ENCODE assay signal across 11 cellular contexts in the genomic region with DNA sequence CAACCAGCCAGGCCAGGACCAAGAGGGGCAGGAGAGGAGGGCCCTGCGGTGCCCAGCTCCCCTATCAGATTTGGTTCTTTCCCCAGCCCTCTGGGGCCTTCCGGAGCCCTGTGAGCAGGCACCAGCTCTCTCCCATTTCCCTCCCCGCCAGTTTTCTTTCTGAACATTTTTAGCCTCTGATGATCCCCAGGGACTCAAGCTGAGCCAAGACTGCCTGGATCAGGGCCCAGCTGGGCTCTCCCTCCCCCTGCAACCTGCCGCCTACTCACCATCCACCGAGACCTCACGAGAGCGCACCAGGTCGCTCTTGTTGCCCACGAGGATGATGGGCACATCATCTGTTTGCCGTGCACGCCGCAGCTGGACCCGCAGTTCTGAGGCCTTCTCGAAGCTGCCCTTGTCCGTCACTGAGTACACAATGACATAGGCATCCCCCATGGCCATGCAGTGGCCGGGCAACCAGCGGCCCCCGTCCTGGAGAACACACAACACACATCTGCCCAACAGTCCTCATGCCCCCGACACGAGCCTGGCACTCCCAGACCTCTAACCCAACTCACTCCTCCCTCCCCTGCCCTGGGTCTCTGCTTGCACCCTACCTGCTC. TPM values are rescaled to one million over a fixed set of nuclear protein-coding genes. Genes with fewer than 3 reads are reported as not detected.
DNase-seq lines count a peak whose midpoint lies in the region; ATAC-seq, FAIRE-seq and TF ChIP-seq lines count a peak whose summit lies in the region.
"Had no signal": no experiment of that assay in that cellular context is flagged by ENCODE, and none has a peak within 500 bp of the region (broad histone marks: within the 10 kb centered on the region; RNA-seq: fewer than 3 reads in every experiment).

No MANE protein-coding gene starts in this region.

- TF ChIP-seq RAD21 in GM12878 (IDR thresholded peaks at IDR 0.05; ENCODE audit: insufficient read depth, low read depth, low read length), result no peak

- no peaks in the 10 kb centered on the region for H3K9me3 ChIP-seq in GM12878 (replicated peaks; ENCODE audit: control insufficient read depth, insufficient read depth, low read length)
- no peaks in the 10 kb centered on the region for H3K9me3 ChIP-seq in kidney (ENCODE audit: control insufficient read depth in 1 of 2, low read length in 2 of 2)
- no peaks in the 10 kb centered on the region for H3K9me3 ChIP-seq in thyroid gland

- POLR2A ChIA-PET in GM12878 (lab: Charles Lee) (no interaction called here), WTC11 (lab: Charles Lee) (no interaction called here)

- FAIRE-seq in GM12878 (lab: Jason Lieb, UNC) (no peak), kidney (lab: Jason Lieb, UNC) (no peak)

- DNase-seq in NCI-H1436 (lab: John Stamatoyannopoulos, UW), result peak; percentile 60
- no peak for DNase-seq in GM12878 (ENCODE audit: low read depth, low spot score)
- DNase-seq in kidney, result no peak
- DNase-seq in thyroid gland, result peak; percentile 92 to 93
- no peak for DNase-seq in left colon
- DNase-seq in activated gamma-delta T cell treated with Interleukin-2 at 50 U/mL for 16 hours, result no peak
- DNase-seq in WTC11 (ENCODE audit: low spot score), result no peak
- DNase-seq: activated naive CD4-positive, alpha-beta T cell; NCI-H187 treated with DMSO at 0.1 percent for 48 hours had no signal

- no peak overlapping the region for H3K4me3 ChIP-seq in GM12878
- H3K4me3 ChIP-seq in kidney (ENCODE audit: low read length in 2 of 2), result peak overlapping the region; percentile 10 to 42
- no peak overlapping the region for H3K4me3 ChIP-seq in thyroid gland (replicated peaks in 1 of 3)

- H3K4me1 Mint-ChIP-seq in WTC11, result peaks cover 7% of the 10 kb centered on the region; the same call in 1 of the 2 replicates

- no peaks in the 10 kb centered on the region for H4K20me1 ChIP-seq in GM12878 (ENCODE audit: control insufficient read depth, insufficient read depth)

- H3K27me3 Mint-ChIP-seq in WTC11 (ENCODE audit: low read depth), result peaks cover 59% of the 10 kb centered on the region

- intact Hi-C loops in GM12878 (cut with micrococcal nuclease; ENCODE audit: unreplicated experiment) (no loop called here), kidney (cut with DNase I) (no loop called here), thyroid gland (cut with DNase I) (no loop called here), left colon (cut with DNase I, micrococcal nuclease) (no loop called here)

- H3K9ac ChIP-seq in GM12878 (ENCODE audit: control insufficient read depth, insufficient read depth, low read length) (no peak overlapping the region), kidney (ENCODE audit: low read length in 2 of 2) (peak overlapping the region in 1 of 2 donors; percentile 44)

- SMC1A ChIA-PET in GM12878 (lab: Charles Lee; ENCODE audit: uncharacterized antibody, unreplicated experiment), result no interaction called here

- no peaks in the 10 kb centered on the region for H3K36me3 Mint-ChIP-seq in WTC11

- H3K4me1 ChIP-seq in GM12878 (ENCODE audit: control insufficient read depth, insufficient read depth, low read length) (peaks cover 28% of the 10 kb centered on the region), kidney (ENCODE audit: control insufficient read depth in 1 of 2, insufficient read depth in 1 of 2, low read depth in 1 of 2, low read length in 2 of 2) (peaks cover 27% of the 10 kb centered on the region in 2 donors), thyroid gland (peaks cover 51 to 95% of the 10 kb centered on the region in 2 donors)

- H3K27ac ChIP-seq in GM12878 (ENCODE audit: control insufficient read depth, insufficient read depth), result no peak overlapping the region
- H3K27ac ChIP-seq in kidney (ENCODE audit: low read depth in 2 of 2, low read length in 2 of 2), result peak overlapping the region; percentile 53 to 88
- H3K27ac ChIP-seq in thyroid gland, result peak overlapping the region; percentile 88 to 93 (median 91)

- no peak for ATAC-seq in GM12878
- ATAC-seq in left colon, result no peak
- ATAC-seq in GM21529 (IDR thresholded peaks at IDR 0.05; ENCODE audit: unreplicated experiment), result no peak
- no peak for ATAC-seq in WTC11

- H3K27ac Mint-ChIP-seq in WTC11, result no peak overlapping the region

- no peak overlapping the region for H3K4me3 Mint-ChIP-seq in WTC11

- H3K79me2 ChIP-seq in GM12878 (ENCODE audit: control insufficient read depth, insufficient read depth, low read length), result no peaks in the 10 kb centered on the region

- CTCF ChIA-PET in GM12878 (lab: Yijun Ruan, JAX), result interaction anchor here (6.7 kb wide), 1 partner anchor 29 kb away, joined by 77 read pairs; no protein-coding TSS in a partner anchor
- CTCF ChIA-PET in WTC11 (lab: Charles Lee), result interaction anchor here (3.2 to 7.0 kb wide), 2 partner anchors 12 to 30 kb away, joined by 53 to 175 read pairs; no protein-coding TSS in a partner anchor

- H3K4me2 ChIP-seq in GM12878 (ENCODE audit: control insufficient read depth, insufficient read depth), result no peak overlapping the region

- TF ChIP-seq EP300 in GM12878 (IDR thresholded peaks at IDR 0.05; ENCODE audit: borderline replicate concordance in 1 of 2, control insufficient read depth in 1 of 2, low read depth in 2 of 2, low read length in 2 of 2), result no peak

- 54% methylated on average over 20 of the region's 20 CpGs for WGBS in GM12878 (ENCODE audit: insufficient coverage, insufficient replicate concordance, low lambda C conversion rate, missing lambda C conversion rate)
- WGBS in thyroid gland, 2 donors, result 32 to 33% methylated on average over 18 to 20 of the region's 20 CpGs

- TSS peak; percentile 49 for BruUV-seq in GM12878 (replicated peaks; lab: Mats Ljungman, UMichigan)

- in situ Hi-C loops in GM12878 (cut with MboI), result no loop called here

- no peak for TF ChIP-seq POLR2A in GM12878 (IDR thresholded peaks at IDR 0.05; ENCODE audit: low read depth, low read length)
- TF ChIP-seq POLR2A in thyroid gland (IDR thresholded peaks at IDR 0.05), result peak in 1 of 2 donors; percentile 25

- H3K36me3 ChIP-seq in GM12878 (ENCODE audit: control insufficient read depth in 2 of 2, insufficient read depth in 2 of 2, low read length in 1 of 2) (no peaks in the 10 kb centered on the region), kidney (ENCODE audit: control insufficient read depth in 1 of 2, insufficient read depth in 2 of 2, low read length in 2 of 2) (no peaks in the 10 kb centered on the region), thyroid gland (no peaks in the 10 kb centered on the region)

- H3K27me3 ChIP-seq in GM12878 (replicated peaks in 1 of 2; ENCODE audit: control insufficient read depth in 2 of 2, insufficient read depth in 2 of 2, low read length in 1 of 2) (peaks cover 0 to 3% of the 10 kb centered on the region in 2 experiments; a peak in 3 of 4 replicates), thyroid gland (no peaks in the 10 kb centered on the region)

- no peaks in the 10 kb centered on the region for H3K9me3 Mint-ChIP-seq in WTC11

- RAD21 ChIA-PET in GM12878 (lab: Charles Lee; ENCODE audit: unreplicated experiment), result no interaction called here

- TF ChIP-seq CTCF in GM12878 (IDR thresholded peaks at IDR 0.05 in 2 of 3, conservative IDR thresholded peaks at IDR 0.05 in 1 of 3; ENCODE audit: control insufficient read depth in 2 of 3, extremely low read depth in 1 of 3, insufficient read depth in 1 of 3, low read depth in 3 of 3, low read length in 3 of 3) (no peak), kidney (IDR thresholded peaks at IDR 0.05; ENCODE audit: borderline replicate concordance, extremely low read depth, insufficient read depth) (no peak), thyroid gland (IDR thresholded peaks at IDR 0.05) (no peak), WTC11 (IDR thresholded peaks at IDR 0.05) (no peak)

- H2AFZ ChIP-seq in GM12878 (ENCODE audit: control insufficient read depth, low read depth, low read length), result no peak overlapping the region

RNA-seq across cellular contexts. Expression of a gene that starts 2.0 kb away (rescaled TPM):
- total RNA-seq in GM12878 (2013; cell fraction: nucleolus; rRNA removed), result 0.35 TPM in 1 of 2 replicates, not detected in the other
- total RNA-seq in GM12878 (2014; rRNA removed) (6.5 and 8.5 TPM in 2 replicates), GM12878 (2014; rRNA removed; fragmentation: Illumina TruSeq; extraction: Trizol) (1.5 and 1.7 TPM in 2 replicates), GM12878 (2021) (4.0 and 4.6 TPM in 2 replicates), kidney (90.9 TPM), thyroid gland (10 to 100 TPM in 3 of 4 donors, 1 to 10 TPM in 1; 6.1 to 15.6 (median 10.9) TPM), left colon (1 to 10 TPM; 3.9 to 4.4 TPM), WTC11 (2021) (0.16 to 0.52 TPM (median 0.18 TPM) in 3 replicates)
- polyA plus RNA-seq in GM12878 (2011; ENCODE audit: low read depth), result 0.54 TPM
- polyA plus RNA-seq in GM12878 (2011; rRNA removed) (0.75 and 2.6 TPM in 2 replicates), GM12878 (2014; fragmentation: Illumina TruSeq; extraction: Trizol) (0.41 TPM in 1 of 2 replicates, not detected in the other), GM12878 (2014; fragmentation: Nextera tagmentation; extraction: Ambion mirVana) (under 1 TPM; 0.11 to 0.64 TPM), GM12878 (2014; rRNA removed) (5.7 and 8.9 TPM in 2 replicates), GM12878 (2016; fragmentation: Nextera tagmentation; extraction: Ambion mirVana) (1 to 10 TPM; 3.0 to 8.3 TPM), kidney (ENCODE audit: insufficient read depth, low read depth, low replicate concordance) (14.3 TPM)
- polyA plus RNA-seq in GM12878 (2011; cell fraction: cytosol; rRNA removed), result 2.5 and 4.2 TPM in 2 replicates
- polyA plus RNA-seq in GM12878 (2011; cell fraction: nucleus; rRNA removed), result 2.8 and 5.9 TPM in 2 replicates
- 1.6 and 2.1 TPM in 2 replicates for polyA plus RNA-seq in GM12878 (2012)
- 0.73 and 2.0 TPM in 2 replicates for polyA minus RNA-seq in GM12878 (2011; rRNA and poly(A)+ RNA removed)
- polyA minus RNA-seq in GM12878 (2011; cell fraction: cytosol; rRNA and poly(A)+ RNA removed), result 0.83 and 1.3 TPM in 2 replicates
- polyA minus RNA-seq in GM12878 (2011; cell fraction: nucleus; rRNA and poly(A)+ RNA removed), result 0.48 and 0.96 TPM in 2 replicates

RNA-seq across cellular contexts. Expression of a gene that starts 4.7 kb away (rescaled TPM):
- total RNA-seq in GM12878 (2013; cell fraction: nucleolus; rRNA removed), result not detected in 2 replicates
- total RNA-seq in GM12878 (2014; rRNA removed) (not detected in 2 replicates), GM12878 (2014; rRNA removed; fragmentation: Illumina TruSeq; extraction: Trizol) (not detected in 2 replicates), GM12878 (2021) (not detected in 2 replicates), kidney (1,188 TPM), thyroid gland (100 to 1,000 TPM in 3 of 4 donors, 10 to 100 TPM in 1; 43.1 to 166 (median 134) TPM), left colon (1 to 10 TPM in 1 of 2 donors, under 1 TPM in 1; 0.75 to 2.2 TPM), WTC11 (2021) (not detected in 3 replicates)
- not detected for polyA plus RNA-seq in GM12878 (2011; ENCODE audit: low read depth)
- polyA plus RNA-seq in GM12878 (2011; rRNA removed) (0.05 TPM in 1 of 2 replicates, not detected in the other), GM12878 (2014; fragmentation: Illumina TruSeq; extraction: Trizol) (not detected in 2 replicates), GM12878 (2014; fragmentation: Nextera tagmentation; extraction: Ambion mirVana) (not detected), GM12878 (2014; rRNA removed) (not detected in 2 replicates), GM12878 (2016; fragmentation: Nextera tagmentation; extraction: Ambion mirVana) (not detected), kidney (ENCODE audit: insufficient read depth, low read depth, low replicate concordance) (1,180 TPM)
- 0.04 and 0.05 TPM in 2 replicates for polyA plus RNA-seq in GM12878 (2011; cell fraction: cytosol; rRNA removed)
- 0.18 and 0.28 TPM in 2 replicates for polyA plus RNA-seq in GM12878 (2011; cell fraction: nucleus; rRNA removed)
- not detected in 2 replicates for polyA plus RNA-seq in GM12878 (2012)
- polyA minus RNA-seq in GM12878 (2011; rRNA and poly(A)+ RNA removed), result 1.2 TPM in 1 of 2 replicates, not detected in the other
- polyA minus RNA-seq in GM12878 (2011; cell fraction: cytosol; rRNA and poly(A)+ RNA removed), result not detected in 2 replicates
- not detected in 2 replicates for polyA minus RNA-seq in GM12878 (2011; cell fraction: nucleus; rRNA and poly(A)+ RNA removed)
- total RNA-seq: T-helper 2 cell treated with Interferon-gamma antibody and Interleukin-4, amounts not matched to agents 100 ng/mL and 5 ng/mL, for 36 hours had no signal

RNA-seq across cellular contexts. Expression of a gene that starts 10.9 kb away (rescaled TPM):
- total RNA-seq in GM12878 (2013; cell fraction: nucleolus; rRNA removed), result 6.3 and 6.8 TPM in 2 replicates
- 141 and 156 TPM in 2 replicates for total RNA-seq in GM12878 (2014; rRNA removed)
- 69.3 and 77.2 TPM in 2 replicates for total RNA-seq in GM12878 (2014; rRNA removed; fragmentation: Illumina TruSeq; extraction: Trizol)
- total RNA-seq in GM12878 (2021), result 76.4 and 81.3 TPM in 2 replicates
- polyA plus RNA-seq in GM12878 (2011; ENCODE audit: low read depth), result 70.0 TPM
- polyA plus RNA-seq in GM12878 (2011; rRNA removed), result 108 and 182 TPM in 2 replicates
- polyA plus RNA-seq in GM12878 (2011; cell fraction: cytosol; rRNA removed), result 291 and 399 TPM in 2 replicates
- 147 and 186 TPM in 2 replicates for polyA plus RNA-seq in GM12878 (2011; cell fraction: nucleus; rRNA removed)
- 125 and 149 TPM in 2 replicates for polyA plus RNA-seq in GM12878 (2012)
- polyA plus RNA-seq in GM12878 (2014; fragmentation: Illumina TruSeq; extraction: Trizol), result 41.2 and 86.9 TPM in 2 replicates
- polyA plus RNA-seq in GM12878 (2014; fragmentation: Nextera tagmentation; extraction: Ambion mirVana), result 100 to 1,000 TPM; 101 to 120 TPM
- polyA plus RNA-seq in GM12878 (2014; rRNA removed), result 198 and 225 TPM in 2 replicates
- polyA plus RNA-seq in GM12878 (2016; fragmentation: Nextera tagmentation; extraction: Ambion mirVana), result 100 to 1,000 TPM; 226 to 241 TPM
- 145 and 173 TPM in 2 replicates for polyA minus RNA-seq in GM12878 (2011; rRNA and poly(A)+ RNA removed)
- 39.5 and 46.1 TPM in 2 replicates for polyA minus RNA-seq in GM12878 (2011; cell fraction: cytosol; rRNA and poly(A)+ RNA removed)
- polyA minus RNA-seq in GM12878 (2011; cell fraction: nucleus; rRNA and poly(A)+ RNA removed), result 18.0 and 23.7 TPM in 2 replicates
- 71.2 TPM for total RNA-seq in kidney
- polyA plus RNA-seq in kidney (ENCODE audit: insufficient read depth, low read depth, low replicate concordance), result 284 TPM
- total RNA-seq in thyroid gland, result 100 to 1,000 TPM in 1 of 4 donors, 10 to 100 TPM in 3; 29.4 to 113 (median 48.3) TPM
- 100 to 1,000 TPM in 1 of 2 donors, 10 to 100 TPM in 1; 82.7 to 109 TPM for total RNA-seq in left colon
- total RNA-seq in WTC11 (2021), result 59.7 to 72.7 TPM (median 71.4 TPM) in 3 replicates

RNA-seq across cellular contexts. Expression of a gene that starts 12.0 kb away (rescaled TPM):
- 49.9 and 51.4 TPM in 2 replicates for total RNA-seq in GM12878 (2013; cell fraction: nucleolus; rRNA removed)
- total RNA-seq in GM12878 (2014; rRNA removed) (31.1 and 33.7 TPM in 2 replicates), GM12878 (2014; rRNA removed; fragmentation: Illumina TruSeq; extraction: Trizol) (15.1 and 17.0 TPM in 2 replicates), GM12878 (2021) (26.9 and 33.2 TPM in 2 replicates), kidney (72.1 TPM), thyroid gland (10 to 100 TPM; 49.7 to 69.4 (median 53.6) TPM), left colon (100 to 1,000 TPM; 566 to 624 TPM), WTC11 (2021) (21.6 to 29.7 TPM (median 23.2 TPM) in 3 replicates)
- 9.2 TPM for polyA plus RNA-seq in GM12878 (2011; ENCODE audit: low read depth)
- polyA plus RNA-seq in GM12878 (2011; rRNA removed) (9.8 and 14.1 TPM in 2 replicates), GM12878 (2014; fragmentation: Illumina TruSeq; extraction: Trizol) (16.6 and 19.6 TPM in 2 replicates), GM12878 (2014; fragmentation: Nextera tagmentation; extraction: Ambion mirVana) (1 to 10 TPM; 1.6 to 2.4 TPM), GM12878 (2014; rRNA removed) (24.0 and 28.8 TPM in 2 replicates), GM12878 (2016; fragmentation: Nextera tagmentation; extraction: Ambion mirVana) (10 to 100 TPM; 22.5 to 25.1 TPM), kidney (ENCODE audit: insufficient read depth, low read depth, low replicate concordance) (76.9 TPM)
- polyA plus RNA-seq in GM12878 (2011; cell fraction: cytosol; rRNA removed), result 16.1 and 24.3 TPM in 2 replicates
- 19.5 and 23.8 TPM in 2 replicates for polyA plus RNA-seq in GM12878 (2011; cell fraction: nucleus; rRNA removed)
- 15.2 and 16.7 TPM in 2 replicates for polyA plus RNA-seq in GM12878 (2012)
- 15.9 and 34.4 TPM in 2 replicates for polyA minus RNA-seq in GM12878 (2011; rRNA and poly(A)+ RNA removed)
- polyA minus RNA-seq in GM12878 (2011; cell fraction: cytosol; rRNA and poly(A)+ RNA removed), result 4.7 and 13.8 TPM in 2 replicates
- polyA minus RNA-seq in GM12878 (2011; cell fraction: nucleus; rRNA and poly(A)+ RNA removed), result 23.1 and 35.8 TPM in 2 replicates

RNA-seq across cellular contexts. Expression of a gene that starts 37.7 kb away (rescaled TPM):
- total RNA-seq in GM12878 (2013; cell fraction: nucleolus; rRNA removed), result 6.9 and 11.2 TPM in 2 replicates
- total RNA-seq in GM12878 (2014; rRNA removed), result 0.71 and 1.4 TPM in 2 replicates
- total RNA-seq in GM12878 (2014; rRNA removed; fragmentation: Illumina TruSeq; extraction: Trizol), result 0.72 and 0.83 TPM in 2 replicates
- total RNA-seq in GM12878 (2021), result 1.9 and 3.1 TPM in 2 replicates
- 0.16 TPM for polyA plus RNA-seq in GM12878 (2011; ENCODE audit: low read depth)
- polyA plus RNA-seq in GM12878 (2011; rRNA removed), result 0.62 and 1.3 TPM in 2 replicates
- 0.90 and 1.3 TPM in 2 replicates for polyA plus RNA-seq in GM12878 (2011; cell fraction: cytosol; rRNA removed)
- polyA plus RNA-seq in GM12878 (2011; cell fraction: nucleus; rRNA removed), result 7.5 and 8.9 TPM in 2 replicates
- polyA plus RNA-seq in GM12878 (2012), result 0.89 and 1.6 TPM in 2 replicates
- 0.10 and 0.76 TPM in 2 replicates for polyA plus RNA-seq in GM12878 (2014; fragmentation: Illumina TruSeq; extraction: Trizol)
- under 1 TPM; 0.09 to 0.18 TPM for polyA plus RNA-seq in GM12878 (2014; fragmentation: Nextera tagmentation; extraction: Ambion mirVana)
- polyA plus RNA-seq in GM12878 (2014; rRNA removed), result 1.5 and 3.0 TPM in 2 replicates
- under 1 TPM; 0.68 to 0.76 TPM for polyA plus RNA-seq in GM12878 (2016; fragmentation: Nextera tagmentation; extraction: Ambion mirVana)
- 0.80 and 2.0 TPM in 2 replicates for polyA minus RNA-seq in GM12878 (2011; rRNA and poly(A)+ RNA removed)
- 0.67 TPM in 1 of 2 replicates, not detected in the other for polyA minus RNA-seq in GM12878 (2011; cell fraction: cytosol; rRNA and poly(A)+ RNA removed)
- polyA minus RNA-seq in GM12878 (2011; cell fraction: nucleus; rRNA and poly(A)+ RNA removed), result 3.3 and 3.4 TPM in 2 replicates
- total RNA-seq in kidney, result 2.1 TPM
- 7.8 TPM for polyA plus RNA-seq in kidney (ENCODE audit: insufficient read depth, low read depth, low replicate concordance)
- 1 to 10 TPM in 1 of 4 donors, under 1 TPM in 2, not detected in 1; 0.13 to 1.3 (median 0.22) TPM for total RNA-seq in thyroid gland
- total RNA-seq in left colon, result 100 to 1,000 TPM; 201 to 203 TPM
- total RNA-seq in WTC11 (2021), result 3.3 to 6.0 TPM (median 5.7 TPM) in 3 replicates

Comparison
In these comparisons a context has a peak if more than half of its experiments do, and no peak if none do; other contexts are left out.
1. DNase-seq: peak in NCI-H1436 (single experiment) and thyroid gland (2 of 2); none in GM12878 (single experiment), kidney (single experiment), left colon (0 of 2), activated gamma-delta T cell treated with Interleukin-2 at 50 U/mL for 16 hours (single experiment) and WTC11 (single experiment).
2. H3K4me3 ChIP-seq: peak in kidney (2 of 2); none in GM12878 (single experiment) and thyroid gland (0 of 3).
3. RNA of a gene that starts 4.7 kb away (total RNA-seq): 1,188 TPM in kidney (single experiment) and 43.1 to 166 TPM in thyroid gland; 0.75 to 2.2 TPM in left colon, not detected in GM12878 and not detected in WTC11; every median in the first group is over 10 times any median in the second.